1 cellular context compared by ENCODE assay signal in the genomic region with DNA sequence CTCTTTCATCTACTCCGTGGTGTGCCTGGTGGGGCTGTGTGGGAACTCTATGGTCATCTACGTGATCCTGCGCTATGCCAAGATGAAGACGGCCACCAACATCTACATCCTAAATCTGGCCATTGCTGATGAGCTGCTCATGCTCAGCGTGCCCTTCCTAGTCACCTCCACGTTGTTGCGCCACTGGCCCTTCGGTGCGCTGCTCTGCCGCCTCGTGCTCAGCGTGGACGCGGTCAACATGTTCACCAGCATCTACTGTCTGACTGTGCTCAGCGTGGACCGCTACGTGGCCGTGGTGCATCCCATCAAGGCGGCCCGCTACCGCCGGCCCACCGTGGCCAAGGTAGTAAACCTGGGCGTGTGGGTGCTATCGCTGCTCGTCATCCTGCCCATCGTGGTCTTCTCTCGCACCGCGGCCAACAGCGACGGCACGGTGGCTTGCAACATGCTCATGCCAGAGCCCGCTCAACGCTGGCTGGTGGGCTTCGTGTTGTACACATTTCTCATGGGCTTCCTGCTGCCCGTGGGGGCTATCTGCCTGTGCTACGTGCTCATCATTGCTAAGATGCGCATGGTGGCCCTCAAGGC.
A peak's percentile ranks its signal among the peaks of the same experiment; 100 is the strongest.
TF ChIP-seq lines count a peak whose summit lies in the region.

No MANE protein-coding gene starts in this region.

TF ChIP-seq in HepG2, 621 proteins besides CTCF, POLR2A, EP300 and RAD21:
- TF ChIP-seq ZNF552 (CRISPR knock-in tag; IDR thresholded peaks at IDR 0.05; ENCODE audit: borderline replicate concordance), result 0 out of 2 replicates have a peak, but pooled peaks have one; percentile 3
- peak; percentile 13; the same call in 1 of the 2 replicates for TF ChIP-seq ZNF768 (CRISPR knock-in tag; IDR thresholded peaks at IDR 0.05)
- 0 out of 2 replicates have a peak, but pooled peaks have one; percentile 69 for TF ChIP-seq MATR3 (CRISPR knock-in tag; IDR thresholded peaks at IDR 0.05)
- TF ChIP-seq GPN1 (CRISPR knock-in tag; IDR thresholded peaks at IDR 0.05; ENCODE audit: borderline replicate concordance), result no peak
- 0 out of 2 replicates have a peak, but pooled peaks have one; percentile 13 for TF ChIP-seq ZNF737 (CRISPR knock-in tag; IDR thresholded peaks at IDR 0.05; ENCODE audit: borderline replicate concordance)
- 0 out of 2 replicates have a peak, but pooled peaks have one; percentile 3 for TF ChIP-seq RFX1 (IDR thresholded peaks at IDR 0.05)
- TF ChIP-seq, protein P1, sequence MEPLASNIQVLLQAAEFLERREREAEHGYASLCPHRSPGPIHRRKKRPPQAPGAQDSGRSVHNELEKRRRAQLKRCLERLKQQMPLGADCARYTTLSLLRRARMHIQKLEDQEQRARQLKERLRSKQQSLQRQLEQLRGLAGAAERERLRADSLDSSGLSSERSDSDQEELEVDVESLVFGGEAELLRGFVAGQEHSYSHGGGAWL (CRISPR knock-in tag; IDR thresholded peaks at IDR 0.05), result 0 out of 2 replicates have a peak, but pooled peaks have one; percentile 10
- no peak for TF ChIP-seq ZFP62 (CRISPR knock-in tag; IDR thresholded peaks at IDR 0.05)
- 0 out of 2 replicates have a peak, but pooled peaks have one; percentile 7 for TF ChIP-seq HCFC1 (IDR thresholded peaks at IDR 0.05; ENCODE audit: low read depth, low read length)
